Comparison of ENCODE assay signal across 8 cellular contexts in the genomic region with DNA sequence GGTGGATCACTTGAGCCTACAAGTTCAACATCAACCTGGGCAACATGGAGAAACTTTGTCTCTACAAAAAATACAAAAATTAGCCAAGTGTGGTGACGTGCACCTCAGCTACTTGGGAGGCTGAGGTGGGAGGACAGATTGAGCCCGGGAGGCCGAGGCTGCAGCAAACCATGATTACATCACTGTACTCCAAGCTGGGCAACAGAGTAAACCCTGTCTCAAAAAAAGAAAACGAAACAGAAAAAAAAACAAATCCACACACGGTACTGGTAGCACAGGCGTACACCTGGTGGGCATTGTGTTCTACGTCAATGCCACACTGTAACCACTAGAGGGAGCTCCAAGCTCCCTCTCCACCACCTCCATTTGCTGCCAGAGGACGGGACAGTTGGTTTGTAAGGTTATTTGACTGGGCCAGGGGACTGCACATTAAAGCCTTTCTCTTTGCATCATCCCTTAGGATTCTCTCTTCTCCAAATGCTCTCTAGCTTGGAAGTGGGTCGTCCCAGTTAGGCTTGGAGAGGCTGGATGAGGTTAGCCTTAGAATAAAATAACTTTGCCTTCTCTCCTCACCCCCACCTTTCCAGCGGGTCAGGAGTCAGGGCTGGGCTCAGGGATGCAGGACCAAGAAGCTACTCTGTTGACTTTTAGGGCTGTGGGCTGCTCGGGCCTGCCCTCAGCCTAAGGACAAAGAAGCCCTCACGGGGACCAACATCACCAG.
A peak's percentile ranks its signal among the peaks of the same experiment; 100 is the strongest.
DNase-seq lines count a peak whose midpoint lies in the region; ATAC-seq and TF ChIP-seq lines count a peak whose summit lies in the region.

No MANE protein-coding gene starts in this region.

- no peak overlapping the region for H3K4me3 Mint-ChIP-seq in CD8-positive, alpha-beta T cell
- H3K4me3 Mint-ChIP-seq in natural killer cell treated with Interleukin-12 subunit alpha and Interleukin-12 subunit beta and Interleukin-15 and Interleukin-18, amount 100 ng/mL, for 72 hours = no peak overlapping the region

- no peaks in the 10 kb centered on the region for H3K27me3 ChIP-seq in CD8-positive, alpha-beta T cell (ENCODE audit: insufficient read depth, low read length)
- no peaks in the 10 kb centered on the region for H3K27me3 ChIP-seq in uterus

- H3K27me3 Mint-ChIP-seq in CD8-positive, alpha-beta T cell (ENCODE audit: low read depth) = no peaks in the 10 kb centered on the region
- no peaks in the 10 kb centered on the region for H3K27me3 Mint-ChIP-seq in natural killer cell treated with Interleukin-12 subunit alpha and Interleukin-12 subunit beta and Interleukin-15 and Interleukin-18, amount 100 ng/mL, for 72 hours

- H3K36me3 Mint-ChIP-seq in CD8-positive, alpha-beta T cell = no peaks in the 10 kb centered on the region
- no peaks in the 10 kb centered on the region for H3K36me3 Mint-ChIP-seq in natural killer cell treated with Interleukin-12 subunit alpha and Interleukin-12 subunit beta and Interleukin-15 and Interleukin-18, amount 100 ng/mL, for 72 hours

- H3K4me1 Mint-ChIP-seq in CD8-positive, alpha-beta T cell (ENCODE audit: low read depth) = peaks cover 2% of the 10 kb centered on the region
- no peaks in the 10 kb centered on the region for H3K4me1 Mint-ChIP-seq in natural killer cell treated with Interleukin-12 subunit alpha and Interleukin-12 subunit beta and Interleukin-15 and Interleukin-18, amount 100 ng/mL, for 72 hours (ENCODE audit: low read depth in 2 of 2)

- no peaks in the 10 kb centered on the region for H3K9me3 ChIP-seq in CD8-positive, alpha-beta T cell (ENCODE audit: low read length)
- no peaks in the 10 kb centered on the region for H3K9me3 ChIP-seq in uterus

- peak in 5 of 7 experiments; percentile 9 to 62 (median 32) for DNase-seq in CD8-positive, alpha-beta T cell
- DNase-seq in NCI-H510A (lab: John Stamatoyannopoulos, UW) (peak; percentile 16), epithelial cell of prostate (ENCODE audit: low read depth, low spot score) (no peak), uterus (peak; percentile 53 to 74)
- peak; percentile 2 to 14 for DNase-seq in activated CD8-positive, alpha-beta memory T cell treated with anti-CD3 and anti-CD28 coated beads for 4 hours (ENCODE audit: low read depth in 2 of 2)
- DNase-seq in natural killer cell treated with Interleukin-12 subunit alpha and Interleukin-12 subunit beta and Interleukin-15 and Interleukin-18, amount 100 ng/mL, for 72 hours (ENCODE audit: low spot score) = no peak

- no peak overlapping the region for H3K27ac Mint-ChIP-seq in CD8-positive, alpha-beta T cell
- no peak overlapping the region for H3K27ac Mint-ChIP-seq in natural killer cell treated with Interleukin-12 subunit alpha and Interleukin-12 subunit beta and Interleukin-15 and Interleukin-18, amount 100 ng/mL, for 72 hours

- no peaks in the 10 kb centered on the region for H3K9me3 Mint-ChIP-seq in CD8-positive, alpha-beta T cell
- H3K9me3 Mint-ChIP-seq in natural killer cell treated with Interleukin-12 subunit alpha and Interleukin-12 subunit beta and Interleukin-15 and Interleukin-18, amount 100 ng/mL, for 72 hours = no peaks in the 10 kb centered on the region

- H3K4me1 ChIP-seq in CD8-positive, alpha-beta T cell (ENCODE audit: insufficient read depth, low read length) = no peaks in the 10 kb centered on the region
- peaks cover 0 to 11% of the 10 kb centered on the region in 2 donors for H3K4me1 ChIP-seq in uterus

- CTCF ChIA-PET in CD8-positive, alpha-beta T cell (lab: Charles Lee) = interaction anchor here (0.7 to 7.2 kb wide), 28 partner anchors 10 to 862 kb away, joined by 3 to 121 read pairs (median 3); no protein-coding TSS in a partner anchor

- TF ChIP-seq CTCF in CD8-positive, alpha-beta T cell (IDR thresholded peaks at IDR 0.05) = peak; percentile 93
- TF ChIP-seq CTCF in uterus (IDR thresholded peaks at IDR 0.05) = peak; percentile 93 to 96 (median 96)

- no peak overlapping the region for H3K27ac ChIP-seq in CD8-positive, alpha-beta T cell (ENCODE audit: low read depth, low read length)
- H3K27ac ChIP-seq in epithelial cell of prostate (peak overlapping the region; percentile 41), uterus (peak overlapping the region; percentile 65 to 93)

- POLR2A ChIA-PET in CD8-positive, alpha-beta T cell (lab: Charles Lee) = interaction anchor here (1.9 kb wide), 1 partner anchor 10 kb away, joined by 6 read pairs; no protein-coding TSS in a partner anchor

- no peaks in the 10 kb centered on the region for H3K36me3 ChIP-seq in CD8-positive, alpha-beta T cell (ENCODE audit: insufficient read depth, low read length)
- H3K36me3 ChIP-seq in uterus = no peaks in the 10 kb centered on the region

- no peak for TF ChIP-seq POLR2A in uterus (IDR thresholded peaks at IDR 0.05)

- intact Hi-C loops in CD8-positive, alpha-beta T cell (cut with DNase I, micrococcal nuclease) = loop anchor here in 1 of 2 experiments (1.0 kb wide), 1 partner anchor 171 kb away; no protein-coding TSS in a partner anchor
- intact Hi-C loops in uterus (cut with DNase I; ENCODE audit: low total_unique reads) = loop anchor here (5.0 to 10.0 kb wide), 2 partner anchors 56 to 172 kb away; no protein-coding TSS in a partner anchor

- peak; percentile 75 for ATAC-seq in CD8-positive, alpha-beta T cell
- ATAC-seq in GM18873 (IDR thresholded peaks at IDR 0.05; ENCODE audit: low FRiP score, unreplicated experiment) = peak; percentile 62
- ATAC-seq in HG03064 (IDR thresholded peaks at IDR 0.05; ENCODE audit: low read depth, unreplicated experiment) = peak; percentile 87
- peak; percentile 76 to 80 for ATAC-seq in natural killer cell treated with Interleukin-12 subunit alpha and Interleukin-12 subunit beta and Interleukin-15 and Interleukin-18, amount 100 ng/mL, for 72 hours

- H3K4me3 ChIP-seq in CD8-positive, alpha-beta T cell (ENCODE audit: low read depth, low read length) = no peak overlapping the region
- no peak overlapping the region for H3K4me3 ChIP-seq in uterus

Comparison
In these comparisons a context has a peak if more than half of its experiments do, and no peak if none do; other contexts are left out.
1. DNase-seq: peak in CD8-positive, alpha-beta T cell (5 of 7), NCI-H510A (single experiment), activated CD8-positive, alpha-beta memory T cell treated with anti-CD3 and anti-CD28 coated beads for 4 hours (2 of 2) and uterus (2 of 2); none in epithelial cell of prostate (single experiment) and natural killer cell treated with Interleukin-12 subunit alpha and Interleukin-12 subunit beta and Interleukin-15 and Interleukin-18, amount 100 ng/mL, for 72 hours (single experiment).
2. Peak in every context shown above with its lines, with median percentiles within 50 percentile points of each other: ATAC-seq.